ENCODE assay signal across 13 cellular contexts in the genomic region with DNA sequence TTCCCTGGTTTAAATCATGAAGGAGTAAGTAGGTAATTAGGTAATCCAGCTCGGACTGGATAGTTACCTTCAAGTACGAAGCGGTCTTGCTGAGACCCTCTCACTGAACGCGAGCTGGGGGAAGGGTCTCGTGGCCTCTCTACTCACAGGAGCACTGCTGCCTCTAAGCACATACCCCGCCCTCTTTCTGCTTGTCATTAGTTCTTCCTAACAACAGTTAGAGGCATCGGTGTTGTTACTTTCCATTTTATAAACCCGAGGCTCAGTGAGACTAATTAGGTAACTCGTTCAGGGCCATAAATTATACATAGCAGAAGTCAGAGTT.
DNase-seq lines count a peak whose midpoint lies in the region; ATAC-seq and TF ChIP-seq lines count a peak whose summit lies in the region.
"Had no signal": no experiment of that assay in that cellular context is flagged by ENCODE, and none has a peak within 500 bp of the region (broad histone marks: within the 10 kb centered on the region; RNA-seq: fewer than 3 reads in every experiment).

No MANE protein-coding gene starts in this region.

- H3K27me3 ChIP-seq in NT2/D1 (ENCODE audit: insufficient read depth, insufficient read length) = no peaks in the 10 kb centered on the region
- H3K27me3 ChIP-seq in esophagus muscularis mucosa = peaks cover 0 to 40% (median 0%) of the 10 kb centered on the region in 4 donors
- H3K27me3 ChIP-seq in vagina = no peaks in the 10 kb centered on the region

- H3K36me3 ChIP-seq in NT2/D1 (ENCODE audit: insufficient read depth, insufficient read length, low read length) (no peaks in the 10 kb centered on the region), esophagus muscularis mucosa (no peaks in the 10 kb centered on the region), vagina (no peaks in the 10 kb centered on the region)

- DNase-seq in AG09309 (ENCODE audit: low read depth) (no peak), NT2/D1 (ENCODE audit: low read depth, low spot score) (no peak), esophagus muscularis mucosa (ENCODE audit: extremely low spot score) (no peak), retinal pigment epithelial cell (ENCODE audit: low read depth) (no peak), foreskin melanocyte (no peak), vagina (ENCODE audit: extremely low spot score in 2 of 2) (no peak)
- DNase-seq: activated CD4-positive, alpha-beta T cell treated with anti-CD3 and anti-CD28 coated beads for 48 hours; activated naive CD8-positive, alpha-beta T cell treated with anti-CD3 and anti-CD28 coated beads, Interleukin-2, amount 10 ng/mL, durations not matched to agents 7 days and 5 days; activated T-cell treated with anti-CD3 and anti-CD28 coated beads, Interleukin-2, amount 50 U/mL, for 24 hours; stimulated activated naive CD8-positive, alpha-beta T cell treated with anti-CD3 and anti-CD28 coated beads, Interleukin-15, amount 100 ng/mL, for 72 hours had no signal

- TF ChIP-seq CTCF in AG09309 (IDR thresholded peaks at IDR 0.05; ENCODE audit: control insufficient read depth, insufficient read depth, low read depth, low read length, missing control alignments) (no peak), esophagus muscularis mucosa (IDR thresholded peaks at IDR 0.05) (no peak), retinal pigment epithelial cell (conservative IDR thresholded peaks at IDR 0.05; ENCODE audit: low read depth, low read length) (no peak), vagina (IDR thresholded peaks at IDR 0.05) (no peak)

- TF ChIP-seq POLR2A in esophagus muscularis mucosa (IDR thresholded peaks at IDR 0.05; ENCODE audit: low read depth) (no peak), vagina (IDR thresholded peaks at IDR 0.05) (no peak)

- no peaks in the 10 kb centered on the region for H3K9me3 Mint-ChIP-seq in stimulated activated memory B cell treated with anti-CD40 and anti-IgM and Interleukin-4, amounts not matched to agents 10 μg/mL and 1 μg/mL and 100 μg/mL, for 72 hours
- H3K9me3 Mint-ChIP-seq: activated naive CD8-positive, alpha-beta T cell treated with anti-CD3 and anti-CD28 coated beads, Interleukin-2, amount 10 ng/mL, durations not matched to agents 7 days and 5 days; activated T-cell treated with anti-CD3 and anti-CD28 coated beads, Interleukin-2, amount 50 U/mL, for 24 hours; stimulated activated naive CD8-positive, alpha-beta T cell treated with anti-CD3 and anti-CD28 coated beads, Interleukin-15, amount 100 ng/mL, for 72 hours had no signal

- H3K4me1 ChIP-seq in NT2/D1 (ENCODE audit: insufficient read depth, insufficient read length) (peaks cover 18% of the 10 kb centered on the region), esophagus muscularis mucosa (peaks cover 9 to 16% (median 16%) of the 10 kb centered on the region in 4 donors), vagina (peaks cover 5% of the 10 kb centered on the region)

- H3K4me3 Mint-ChIP-seq in stimulated activated memory B cell treated with anti-CD40 and anti-IgM and Interleukin-4, amounts not matched to agents 10 μg/mL and 1 μg/mL and 100 μg/mL, for 72 hours = no peak overlapping the region
- H3K4me3 Mint-ChIP-seq: activated naive CD8-positive, alpha-beta T cell treated with anti-CD3 and anti-CD28 coated beads, Interleukin-2, amount 10 ng/mL, durations not matched to agents 7 days and 5 days; activated T-cell treated with anti-CD3 and anti-CD28 coated beads, Interleukin-2, amount 50 U/mL, for 24 hours; B cell; stimulated activated naive CD8-positive, alpha-beta T cell treated with anti-CD3 and anti-CD28 coated beads, Interleukin-15, amount 100 ng/mL, for 72 hours had no signal

- H3K27ac Mint-ChIP-seq in stimulated activated memory B cell treated with anti-CD40 and anti-IgM and Interleukin-4, amounts not matched to agents 10 μg/mL and 1 μg/mL and 100 μg/mL, for 72 hours = no peak overlapping the region
- H3K27ac Mint-ChIP-seq: activated naive CD8-positive, alpha-beta T cell treated with anti-CD3 and anti-CD28 coated beads, Interleukin-2, amount 10 ng/mL, durations not matched to agents 7 days and 5 days; activated T-cell treated with anti-CD3 and anti-CD28 coated beads, Interleukin-2, amount 50 U/mL, for 24 hours; B cell; stimulated activated naive CD8-positive, alpha-beta T cell treated with anti-CD3 and anti-CD28 coated beads, Interleukin-15, amount 100 ng/mL, for 72 hours had no signal

- H3K27ac ChIP-seq in esophagus muscularis mucosa (replicated peaks in 1 of 4) (peak overlapping the region in 3 of 4 donors; percentile 8 to 39 (median 34)), vagina (no peak overlapping the region)

- H3K36me3 Mint-ChIP-seq in stimulated activated memory B cell treated with anti-CD40 and anti-IgM and Interleukin-4, amounts not matched to agents 10 μg/mL and 1 μg/mL and 100 μg/mL, for 72 hours = no peaks in the 10 kb centered on the region
- H3K36me3 Mint-ChIP-seq: activated naive CD8-positive, alpha-beta T cell treated with anti-CD3 and anti-CD28 coated beads, Interleukin-2, amount 10 ng/mL, durations not matched to agents 7 days and 5 days had no signal

- no peaks in the 10 kb centered on the region for H3K9me3 ChIP-seq in NT2/D1 (ENCODE audit: insufficient read depth, low read length)
- no peaks in the 10 kb centered on the region for H3K9me3 ChIP-seq in esophagus muscularis mucosa
- no peaks in the 10 kb centered on the region for H3K9me3 ChIP-seq in vagina

- intact Hi-C loops in esophagus muscularis mucosa (cut with DNase I) (no loop called here), vagina (cut with DNase I) (no loop called here)

- no peaks in the 10 kb centered on the region for H3K4me1 Mint-ChIP-seq in stimulated activated memory B cell treated with anti-CD40 and anti-IgM and Interleukin-4, amounts not matched to agents 10 μg/mL and 1 μg/mL and 100 μg/mL, for 72 hours
- H3K4me1 Mint-ChIP-seq: activated naive CD8-positive, alpha-beta T cell treated with anti-CD3 and anti-CD28 coated beads, Interleukin-2, amount 10 ng/mL, durations not matched to agents 7 days and 5 days; B cell; stimulated activated naive CD8-positive, alpha-beta T cell treated with anti-CD3 and anti-CD28 coated beads, Interleukin-15, amount 100 ng/mL, for 72 hours had no signal

- 63% methylated on average over 10 of the region's 10 CpGs for WGBS in esophagus muscularis mucosa

- TF ChIP-seq EP300 in esophagus muscularis mucosa (IDR thresholded peaks at IDR 0.05) = no peak

- no peaks in the 10 kb centered on the region for H3K27me3 Mint-ChIP-seq in stimulated activated memory B cell treated with anti-CD40 and anti-IgM and Interleukin-4, amounts not matched to agents 10 μg/mL and 1 μg/mL and 100 μg/mL, for 72 hours
- H3K27me3 Mint-ChIP-seq: activated naive CD8-positive, alpha-beta T cell treated with anti-CD3 and anti-CD28 coated beads, Interleukin-2, amount 10 ng/mL, durations not matched to agents 7 days and 5 days; activated T-cell treated with anti-CD3 and anti-CD28 coated beads, Interleukin-2, amount 50 U/mL, for 24 hours; stimulated activated naive CD8-positive, alpha-beta T cell treated with anti-CD3 and anti-CD28 coated beads, Interleukin-15, amount 100 ng/mL, for 72 hours had no signal

- no peak for ATAC-seq in HG03432 (IDR thresholded peaks at IDR 0.05; ENCODE audit: unreplicated experiment)
- no peak for ATAC-seq in stimulated activated memory B cell treated with anti-CD40 and anti-IgM and Interleukin-4, amounts not matched to agents 10 μg/mL and 1 μg/mL and 100 μg/mL, for 72 hours
- ATAC-seq: stimulated activated naive CD8-positive, alpha-beta T cell treated with anti-CD3 and anti-CD28 coated beads, Interleukin-15, amount 100 ng/mL, for 72 hours had no signal

- peak overlapping the region; percentile 13 for H3K4me3 ChIP-seq in AG09309 (ENCODE audit: control insufficient read depth, low read depth, low read length)
- no peak overlapping the region for H3K4me3 ChIP-seq in NT2/D1 (ENCODE audit: insufficient read length, low read depth)
- peak overlapping the region; percentile 30 to 43 (median 34) for H3K4me3 ChIP-seq in esophagus muscularis mucosa
- peak overlapping the region; percentile 21 for H3K4me3 ChIP-seq in retinal pigment epithelial cell (ENCODE audit: low read length)
- peak overlapping the region in 1 of 2 donors; percentile 19 for H3K4me3 ChIP-seq in vagina

- H3K9ac ChIP-seq in NT2/D1 (ENCODE audit: insufficient read length, low read depth) = peak overlapping the region; percentile 38
